8 cellular contexts compared by ENCODE assay signal in genomic region chr3:141386611-141387110, GRCh38. TPM values are rescaled to one million over a fixed set of nuclear protein-coding genes. Genes with fewer than 3 reads are reported as not detected.
DNase-seq lines count a peak whose midpoint lies in the region; ATAC-seq, FAIRE-seq and TF ChIP-seq lines count a peak whose summit lies in the region.

No MANE protein-coding gene starts in this region.

- peaks cover 5% of the 10 kb centered on the region for H3K36me3 ChIP-seq in rectal smooth muscle tissue (ENCODE audit: control insufficient read depth, insufficient read depth, low read length)

- H3K27ac ChIP-seq in rectal smooth muscle tissue (ENCODE audit: low read depth, low read length): peak overlapping the region; percentile 62

- peak; percentile 40 for ATAC-seq in GM18867 (IDR thresholded peaks at IDR 0.05; ENCODE audit: unreplicated experiment)
- no peak for ATAC-seq in omental fat pad (ENCODE audit: low FRiP score)
- ATAC-seq in GM19463 (IDR thresholded peaks at IDR 0.05; ENCODE audit: unreplicated experiment): no peak

- no peak for TF ChIP-seq CTCF in omental fat pad (IDR thresholded peaks at IDR 0.05)

- H3K4me3 ChIP-seq in rectal smooth muscle tissue (ENCODE audit: low read length): peak overlapping the region; percentile 56

- peak; percentile 90 for DNase-seq in NCI-H1092 treated with DMSO at 0.1 percent for 48 hours (lab: John Stamatoyannopoulos, UW)
- DNase-seq in cerebellum (ENCODE audit: low spot score): peak; percentile 57
- DNase-seq in DMS53 (lab: John Stamatoyannopoulos, UW): no peak
- no peak for DNase-seq in omental fat pad (ENCODE audit: low spot score)
- no peak for DNase-seq in HTR-8/SVneo (ENCODE audit: insufficient read length, low spot score)

- no peak for FAIRE-seq in HTR-8/SVneo (lab: Jason Lieb, UNC)

- no peaks in the 10 kb centered on the region for H3K27me3 ChIP-seq in rectal smooth muscle tissue (ENCODE audit: control insufficient read depth, insufficient read depth, low read length)

- H3K4me1 ChIP-seq in rectal smooth muscle tissue (ENCODE audit: control insufficient read depth, insufficient read depth, low read length): peaks cover 9% of the 10 kb centered on the region

- H3K9ac ChIP-seq in rectal smooth muscle tissue (ENCODE audit: low read length): no peak overlapping the region

RNA-seq across cellular contexts. Expression of gene ZBTB38, which starts 18.4 kb away (rescaled TPM):
- total RNA-seq in cerebellum: 103 TPM
- 100 to 1,000 TPM in 3 of 4 donors, 10 to 100 TPM in 1; 70.1 to 133 (median 108) TPM for total RNA-seq in omental fat pad

Comparison
In these comparisons a context has a peak if more than half of its experiments do, and no peak if none do; other contexts are left out.
1. DNase-seq: peak in NCI-H1092 treated with DMSO at 0.1 percent for 48 hours (single experiment) and cerebellum (single experiment); none in DMS53 (single experiment), omental fat pad (single experiment) and HTR-8/SVneo (single experiment).